ENCODE assay signal across 10 cellular contexts in the genomic region with DNA sequence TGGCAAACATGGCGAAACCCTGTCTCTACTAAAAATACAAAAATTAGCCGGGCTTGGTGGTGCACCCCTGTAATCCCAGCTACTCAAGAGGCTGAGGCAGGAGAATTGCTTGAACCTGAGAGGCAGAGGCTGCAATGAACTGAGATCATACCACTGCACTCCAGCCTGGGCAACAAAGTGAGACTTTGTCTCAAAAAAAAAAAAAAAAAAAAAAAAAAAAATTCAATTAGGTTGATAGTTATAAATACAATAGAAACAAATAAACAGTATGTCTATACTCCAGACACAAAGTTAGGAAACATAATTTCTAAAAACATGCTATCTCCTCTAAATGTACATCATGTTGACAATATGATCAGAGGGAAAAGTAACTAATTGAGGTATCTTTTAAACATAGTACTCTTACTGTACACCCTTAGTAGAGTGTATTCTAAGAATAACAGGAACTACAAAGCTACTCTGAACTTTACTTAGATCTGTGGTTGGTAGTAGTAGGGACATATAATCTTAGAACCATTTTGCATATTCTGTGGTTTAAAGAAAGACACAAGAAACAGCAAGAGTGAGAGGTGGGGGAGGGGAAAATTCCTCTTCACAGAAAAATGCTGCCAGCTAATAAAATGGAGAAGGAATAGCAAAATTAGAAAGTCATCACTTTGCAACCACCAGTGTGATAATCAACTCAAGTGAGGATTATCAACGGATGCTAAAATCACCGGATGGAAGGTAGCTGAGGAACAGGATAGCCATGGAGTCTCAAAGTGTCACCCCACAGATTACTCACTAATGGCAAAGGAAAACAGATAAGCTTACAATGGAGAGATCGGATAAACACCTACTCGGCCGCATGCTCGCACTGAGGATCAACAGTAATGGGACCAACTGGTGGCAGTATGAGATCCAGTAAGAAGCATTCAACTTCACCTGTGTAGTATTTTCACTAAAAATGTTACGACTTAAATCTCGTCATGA. TPM values are rescaled to one million over a fixed set of nuclear protein-coding genes. Genes with fewer than 3 reads are reported as not detected.
DNase-seq lines count a peak whose midpoint lies in the region; ATAC-seq and TF ChIP-seq lines count a peak whose summit lies in the region.
"Had no signal": no experiment of that assay in that cellular context is flagged by ENCODE, and none has a peak within 500 bp of the region (broad histone marks: within the 10 kb centered on the region; RNA-seq: fewer than 3 reads in every experiment).

No MANE protein-coding gene starts in this region.

- H3K27me3 Mint-ChIP-seq in CD4-positive, CD25-positive, alpha-beta regulatory T cell = no peaks in the 10 kb centered on the region
- H3K27me3 Mint-ChIP-seq in activated naive CD8-positive, alpha-beta T cell treated with anti-CD3 and anti-CD28 coated beads for 36 hours = no peaks in the 10 kb centered on the region

- in situ Hi-C loops in transverse colon (cut with MboI; ENCODE audit: low pct_ligation_motif_present in 1 of 4, low pct_unique_long_range_greater_than_20kb in 1 of 4, low sequenced_read_pairs in 3 of 4) = loop anchor here in 2 of 4 donors (25.0 kb wide), 1 partner anchor 410 kb away; no protein-coding TSS in a partner anchor

- intact Hi-C loops in transverse colon (cut with DNase I; ENCODE audit: low total_unique reads) = no loop called here

- TF ChIP-seq POLR2A in transverse colon (IDR thresholded peaks at IDR 0.05) = no peak

- peak overlapping the region; percentile 40 to 86 (median 77) for H3K27ac Mint-ChIP-seq in CD4-positive, CD25-positive, alpha-beta regulatory T cell
- peak overlapping the region; percentile 32 for H3K27ac Mint-ChIP-seq in activated naive CD8-positive, alpha-beta T cell treated with anti-CD3 and anti-CD28 coated beads for 36 hours

- peaks cover 75% of the 10 kb centered on the region for H3K36me3 ChIP-seq in CD4-positive, CD25-positive, alpha-beta regulatory T cell (ENCODE audit: control insufficient read depth, insufficient read depth, low read length)
- peaks cover 0 to 62% (median 27%) of the 10 kb centered on the region in 4 donors for H3K36me3 ChIP-seq in transverse colon

- peak in 1 of 3 donors; percentile 41 for DNase-seq in CD4-positive, CD25-positive, alpha-beta regulatory T cell
- no peak for DNase-seq in activated naive CD8-positive, alpha-beta T cell treated with anti-CD3 and anti-CD28 coated beads for 36 hours
- no peak for DNase-seq in activated gamma-delta T cell (lab: John Stamatoyannopoulos, UW)
- DNase-seq in left lobe of liver (ENCODE audit: low spot score) = no peak
- no peak for DNase-seq in transverse colon
- DNase-seq in SHP77 treated with DMSO at 0.1 percent for 48 hours (lab: John Stamatoyannopoulos, UW) = no peak
- DNase-seq: pancreas had no signal

- no peaks in the 10 kb centered on the region for H3K9me3 Mint-ChIP-seq in CD4-positive, CD25-positive, alpha-beta regulatory T cell
- H3K9me3 Mint-ChIP-seq in activated naive CD8-positive, alpha-beta T cell treated with anti-CD3 and anti-CD28 coated beads for 36 hours = no peaks in the 10 kb centered on the region

- peaks cover 58% of the 10 kb centered on the region for H3K36me3 Mint-ChIP-seq in CD4-positive, CD25-positive, alpha-beta regulatory T cell
- H3K36me3 Mint-ChIP-seq in activated naive CD8-positive, alpha-beta T cell treated with anti-CD3 and anti-CD28 coated beads for 36 hours = peaks cover 30% of the 10 kb centered on the region

- peak overlapping the region in 1 of 4 donors; percentile 0 for H3K4me3 Mint-ChIP-seq in CD4-positive, CD25-positive, alpha-beta regulatory T cell
- no peak overlapping the region for H3K4me3 Mint-ChIP-seq in activated naive CD8-positive, alpha-beta T cell treated with anti-CD3 and anti-CD28 coated beads for 36 hours

- no peak for TF ChIP-seq EP300 in transverse colon (IDR thresholded peaks at IDR 0.05; ENCODE audit: low read depth)

- peaks cover 12 to 22% (median 16%) of the 10 kb centered on the region in 4 donors for H3K4me1 Mint-ChIP-seq in CD4-positive, CD25-positive, alpha-beta regulatory T cell
- H3K4me1 Mint-ChIP-seq in activated naive CD8-positive, alpha-beta T cell treated with anti-CD3 and anti-CD28 coated beads for 36 hours = peaks cover 9% of the 10 kb centered on the region

- H3K27me3 ChIP-seq in CD4-positive, CD25-positive, alpha-beta regulatory T cell (ENCODE audit: control insufficient read depth, insufficient read depth, low read length) = no peaks in the 10 kb centered on the region
- H3K27me3 ChIP-seq in transverse colon = no peaks in the 10 kb centered on the region
- H3K27me3 ChIP-seq: pancreas had no signal

- 86 to 93% methylated on average over 9 to 10 of the region's 10 CpGs for WGBS in transverse colon (ENCODE audit: low coverage in 1 of 2), 2 donors

- H3K27ac ChIP-seq in CD4-positive, CD25-positive, alpha-beta regulatory T cell (ENCODE audit: insufficient read depth, low read length, poor library complexity, severe bottlenecking) = peak overlapping the region; percentile 14
- no peak overlapping the region for H3K27ac ChIP-seq in transverse colon
- H3K27ac ChIP-seq: pancreas had no signal

- no peak overlapping the region for H3K4me3 ChIP-seq in CD4-positive, CD25-positive, alpha-beta regulatory T cell (ENCODE audit: low read depth, low read length)
- H3K4me3 ChIP-seq in transverse colon = no peak overlapping the region
- H3K4me3 ChIP-seq: pancreas had no signal

- no peaks in the 10 kb centered on the region for H3K9me3 ChIP-seq in CD4-positive, CD25-positive, alpha-beta regulatory T cell (ENCODE audit: control insufficient read depth in 2 of 2, low read length in 2 of 2)
- H3K9me3 ChIP-seq in transverse colon = no peaks in the 10 kb centered on the region
- H3K9me3 ChIP-seq: pancreas had no signal

- no peaks in the 10 kb centered on the region for H3K4me1 ChIP-seq in CD4-positive, CD25-positive, alpha-beta regulatory T cell (ENCODE audit: control insufficient read depth, insufficient read depth, low read length, poor library complexity, severe bottlenecking)
- H3K4me1 ChIP-seq in transverse colon = no peaks in the 10 kb centered on the region
- H3K4me1 ChIP-seq: pancreas had no signal

- peak in 1 of 2 donors; percentile 63 for ATAC-seq in CD4-positive, CD25-positive, alpha-beta regulatory T cell (ENCODE audit: low read depth in 2 of 2)
- ATAC-seq in GM18909 (IDR thresholded peaks at IDR 0.05; ENCODE audit: poor library complexity, unreplicated experiment) (peak; percentile 56), HG03432 (IDR thresholded peaks at IDR 0.05; ENCODE audit: unreplicated experiment) (peak; percentile 57), left lobe of liver (no peak)
- ATAC-seq: pancreas had no signal

- TF ChIP-seq CTCF in transverse colon (IDR thresholded peaks at IDR 0.05) = no peak

RNA-seq across cellular contexts. Expression of gene MTOR, which starts 35.0 kb away (rescaled TPM):
- 48.2 TPM for total RNA-seq in CD4-positive, CD25-positive, alpha-beta regulatory T cell
- polyA plus RNA-seq in CD4-positive, CD25-positive, alpha-beta regulatory T cell = 1 to 10 TPM; 3.9 to 6.0 (median 4.6) TPM
- total RNA-seq in activated naive CD8-positive, alpha-beta T cell treated with anti-CD3 and anti-CD28 coated beads for 36 hours = 10 to 100 TPM; 43.0 to 45.2 TPM
- total RNA-seq in left lobe of liver (33.2 TPM), transverse colon (10 to 100 TPM; 31.0 to 45.6 (median 40.6) TPM)

RNA-seq across cellular contexts. Expression of gene ANGPTL7, which starts 38.2 kb away (rescaled TPM):
- total RNA-seq in CD4-positive, CD25-positive, alpha-beta regulatory T cell = not detected
- not detected for polyA plus RNA-seq in CD4-positive, CD25-positive, alpha-beta regulatory T cell
- not detected for total RNA-seq in activated naive CD8-positive, alpha-beta T cell treated with anti-CD3 and anti-CD28 coated beads for 36 hours
- total RNA-seq in left lobe of liver (not detected), transverse colon (under 1 TPM in 3 of 4 donors, not detected in 1; 0.55 to 1.00 (median 0.79) TPM)
- polyA plus RNA-seq: keratinocyte had no signal

RNA-seq across cellular contexts. Expression of gene UBIAD1, which starts 45.6 kb away (rescaled TPM):
- total RNA-seq in CD4-positive, CD25-positive, alpha-beta regulatory T cell = 20.9 TPM
- polyA plus RNA-seq in CD4-positive, CD25-positive, alpha-beta regulatory T cell = 10 to 100 TPM; 28.4 to 43.5 (median 40.3) TPM
- 10 to 100 TPM; 39.1 to 41.4 TPM for total RNA-seq in activated naive CD8-positive, alpha-beta T cell treated with anti-CD3 and anti-CD28 coated beads for 36 hours
- total RNA-seq in left lobe of liver (7.6 TPM), transverse colon (10 to 100 TPM in 2 of 4 donors, 1 to 10 TPM in 2; 8.6 to 12.3 (median 10.8) TPM)
